11 cellular contexts compared by ENCODE assay signal in the genomic region with DNA sequence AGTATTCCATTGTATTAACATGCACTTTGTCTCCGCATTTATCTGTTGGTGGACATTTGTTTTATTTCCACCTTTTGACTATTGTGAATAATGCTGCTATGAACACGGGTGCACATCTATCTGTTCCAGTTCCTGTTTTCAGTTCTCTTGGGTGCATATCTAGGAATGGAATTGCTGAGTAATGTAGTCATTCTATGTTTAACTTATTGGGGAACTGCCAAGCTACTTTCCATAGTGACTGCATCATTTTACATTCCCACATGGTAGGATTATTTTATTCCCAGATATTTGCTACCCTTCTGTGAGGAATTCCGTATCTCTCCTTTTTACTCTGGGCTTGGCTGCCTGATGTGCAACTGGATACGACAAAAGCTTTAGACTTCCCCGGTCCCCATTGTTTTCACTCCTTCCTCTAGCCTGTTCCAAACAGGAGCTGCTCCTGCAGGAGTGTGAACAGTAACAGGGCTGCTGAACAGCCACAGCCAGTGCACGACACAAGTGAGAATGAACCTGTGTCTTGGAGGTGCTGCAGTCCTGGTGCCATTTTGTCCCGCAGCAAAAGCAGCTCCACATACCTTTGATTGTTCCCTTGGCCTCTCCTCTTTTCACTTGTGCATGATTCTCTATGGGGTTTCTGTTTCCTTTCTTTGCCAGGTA. TPM values are rescaled to one million over a fixed set of nuclear protein-coding genes. Genes with fewer than 3 reads are reported as not detected.
DNase-seq lines count a peak whose midpoint lies in the region; ATAC-seq and TF ChIP-seq lines count a peak whose summit lies in the region.
"Had no signal": no experiment of that assay in that cellular context is flagged by ENCODE, and none has a peak within 500 bp of the region (broad histone marks: within the 10 kb centered on the region; RNA-seq: fewer than 3 reads in every experiment).

No MANE protein-coding gene starts in this region.

- peaks cover 2% of the 10 kb centered on the region for H3K27me3 Mint-ChIP-seq in endothelial cell (ENCODE audit: unreplicated experiment)
- H3K27me3 Mint-ChIP-seq in activated T-helper 2 cell treated with anti-CD3 and anti-CD28 coated beads, Interferon-gamma antibody, Interleukin-2, Interleukin-4, amounts not matched to agents 10 μg/mL and 5 μg/mL and 100 μg/mL, durations not matched to agents 14 hours and 24 hours and 36 hours (ENCODE audit: low read depth), result no peaks in the 10 kb centered on the region
- H3K27me3 Mint-ChIP-seq: activated naive CD4-positive, alpha-beta T cell treated with anti-CD3 and anti-CD28 coated beads, Interleukin-2, amount 50 U/mL, for 24 hours had no signal

- H3K27ac Mint-ChIP-seq in endothelial cell (ENCODE audit: unreplicated experiment), result peak overlapping the region; percentile 37
- H3K27ac Mint-ChIP-seq in activated T-helper 2 cell treated with anti-CD3 and anti-CD28 coated beads, Interferon-gamma antibody, Interleukin-2, Interleukin-4, amounts not matched to agents 10 μg/mL and 5 μg/mL and 100 μg/mL, durations not matched to agents 14 hours and 24 hours and 36 hours, result no peak overlapping the region
- H3K27ac Mint-ChIP-seq: activated naive CD4-positive, alpha-beta T cell treated with anti-CD3 and anti-CD28 coated beads, Interleukin-2, amount 50 U/mL, for 24 hours had no signal

- no peaks in the 10 kb centered on the region for H3K9me3 Mint-ChIP-seq in endothelial cell (ENCODE audit: unreplicated experiment)
- H3K9me3 Mint-ChIP-seq in activated T-helper 2 cell treated with anti-CD3 and anti-CD28 coated beads, Interferon-gamma antibody, Interleukin-2, Interleukin-4, amounts not matched to agents 10 μg/mL and 5 μg/mL and 100 μg/mL, durations not matched to agents 14 hours and 24 hours and 36 hours, result peaks cover 15% of the 10 kb centered on the region

- peak; percentile 89 for ATAC-seq in GM18868 (IDR thresholded peaks at IDR 0.05; ENCODE audit: unreplicated experiment)
- ATAC-seq in HG03571 (IDR thresholded peaks at IDR 0.05; ENCODE audit: unreplicated experiment), result no peak

- peak; percentile 89 for DNase-seq in HS-5 (ENCODE audit: low read depth)
- peak; percentile 24 for DNase-seq in endothelial cell (ENCODE audit: low spot score)
- DNase-seq in pons (ENCODE audit: low spot score), result peak; percentile 38
- no peak for DNase-seq in stimulated activated CD4-positive, alpha-beta T cell treated with anti-CD3 and anti-CD28 coated beads, Interleukin-12 subunit alpha, Interleukin-12 subunit beta, amount 100 ng/mL, for 4 hours
- no peak for DNase-seq in D341Med (ENCODE audit: low spot score)
- DNase-seq in activated T-helper 2 cell treated with anti-CD3 and anti-CD28 coated beads, Interferon-gamma antibody, Interleukin-2, Interleukin-4, amounts not matched to agents 10 μg/mL and 5 μg/mL and 100 μg/mL, durations not matched to agents 14 hours and 24 hours and 36 hours (ENCODE audit: low spot score), result no peak
- DNase-seq: stimulated activated CD4-positive, alpha-beta T cell treated with anti-CD3 and anti-CD28 coated beads, Interleukin-2, amount 100 ng/mL, for 24 hours had no signal

- peaks cover 36% of the 10 kb centered on the region for H3K4me1 Mint-ChIP-seq in endothelial cell (ENCODE audit: unreplicated experiment)
- H3K4me1 Mint-ChIP-seq in activated T-helper 2 cell treated with anti-CD3 and anti-CD28 coated beads, Interferon-gamma antibody, Interleukin-2, Interleukin-4, amounts not matched to agents 10 μg/mL and 5 μg/mL and 100 μg/mL, durations not matched to agents 14 hours and 24 hours and 36 hours (ENCODE audit: low read depth), result no peaks in the 10 kb centered on the region
- H3K4me1 Mint-ChIP-seq: activated naive CD4-positive, alpha-beta T cell treated with anti-CD3 and anti-CD28 coated beads, Interleukin-2, amount 50 U/mL, for 24 hours had no signal

- H3K36me3 Mint-ChIP-seq in endothelial cell (ENCODE audit: low read depth, unreplicated experiment), result no peaks in the 10 kb centered on the region
- no peaks in the 10 kb centered on the region for H3K36me3 Mint-ChIP-seq in activated T-helper 2 cell treated with anti-CD3 and anti-CD28 coated beads, Interferon-gamma antibody, Interleukin-2, Interleukin-4, amounts not matched to agents 10 μg/mL and 5 μg/mL and 100 μg/mL, durations not matched to agents 14 hours and 24 hours and 36 hours (ENCODE audit: low read depth)
- H3K36me3 Mint-ChIP-seq: activated naive CD4-positive, alpha-beta T cell treated with anti-CD3 and anti-CD28 coated beads, Interleukin-2, amount 50 U/mL, for 24 hours had no signal

- intact Hi-C loops in activated T-helper 2 cell treated with anti-CD3 and anti-CD28 coated beads, Interferon-gamma antibody, Interleukin-2, Interleukin-4, amounts not matched to agents 10 μg/mL and 5 μg/mL and 100 μg/mL, durations not matched to agents 14 hours and 24 hours and 36 hours (cut with micrococcal nuclease), result no loop called here

- no peak for TF ChIP-seq CTCF in endothelial cell (IDR thresholded peaks at IDR 0.05; ENCODE audit: unreplicated experiment)

- peak overlapping the region; percentile 10 for H3K4me3 Mint-ChIP-seq in endothelial cell (ENCODE audit: unreplicated experiment)
- no peak overlapping the region for H3K4me3 Mint-ChIP-seq in activated T-helper 2 cell treated with anti-CD3 and anti-CD28 coated beads, Interferon-gamma antibody, Interleukin-2, Interleukin-4, amounts not matched to agents 10 μg/mL and 5 μg/mL and 100 μg/mL, durations not matched to agents 14 hours and 24 hours and 36 hours (ENCODE audit: low read depth)
- H3K4me3 Mint-ChIP-seq: activated naive CD4-positive, alpha-beta T cell treated with anti-CD3 and anti-CD28 coated beads, Interleukin-2, amount 50 U/mL, for 24 hours had no signal

RNA-seq across cellular contexts. Expression of gene TAS2R1, which starts 7.1 kb away (rescaled TPM):
- total RNA-seq in endothelial cell (ENCODE audit: unreplicated experiment), result not detected
- total RNA-seq in activated T-helper 2 cell treated with anti-CD3 and anti-CD28 coated beads, Interferon-gamma antibody, Interleukin-2, Interleukin-4, amounts not matched to agents 10 μg/mL and 5 μg/mL and 100 μg/mL, durations not matched to agents 14 hours and 24 hours and 36 hours, result not detected in 2 replicates
- total RNA-seq: mucosa of gallbladder had no signal

Comparison
In these comparisons a context has a peak if more than half of its experiments do, and no peak if none do; other contexts are left out.
1. DNase-seq: peak in HS-5 (single experiment), endothelial cell (single experiment) and pons (single experiment); none in stimulated activated CD4-positive, alpha-beta T cell treated with anti-CD3 and anti-CD28 coated beads, Interleukin-12 subunit alpha, Interleukin-12 subunit beta, amount 100 ng/mL, for 4 hours (single experiment), D341Med (single experiment) and activated T-helper 2 cell treated with anti-CD3 and anti-CD28 coated beads, Interferon-gamma antibody, Interleukin-2, Interleukin-4, amounts not matched to agents 10 μg/mL and 5 μg/mL and 100 μg/mL, durations not matched to agents 14 hours and 24 hours and 36 hours (single experiment).